ENCODE assay signal across 8 cellular contexts in genomic region chr17:32936894-32937500, GRCh38. TPM values are rescaled to one million over a fixed set of nuclear protein-coding genes. Genes with fewer than 3 reads are reported as not detected.
DNase-seq lines count a peak whose midpoint lies in the region; ATAC-seq and TF ChIP-seq lines count a peak whose summit lies in the region.

No MANE protein-coding gene starts in this region.

- no peaks in the 10 kb centered on the region for H3K27me3 ChIP-seq in BLaER1 treated with 17β-estradiol and CSF1 and Interleukin-3, amounts not matched to agents 10 nM and 100 nM
- no peaks in the 10 kb centered on the region for H3K27me3 ChIP-seq in SJCRH30
- H3K27me3 ChIP-seq in trophoblast cell (ENCODE audit: insufficient read depth, low read length) = no peaks in the 10 kb centered on the region

- peaks cover 2% of the 10 kb centered on the region for H3K9me3 Mint-ChIP-seq in activated naive CD4-positive, alpha-beta T cell treated with anti-CD3 and anti-CD28 coated beads, Interleukin-2, amount 10 ng/mL, durations not matched to agents 7 days and 5 days
- H3K9me3 Mint-ChIP-seq in glutamatergic neuron (ENCODE audit: unreplicated experiment) = no peaks in the 10 kb centered on the region
- H3K9me3 Mint-ChIP-seq in type B pancreatic cell = no peaks in the 10 kb centered on the region

- H4K12ac ChIP-seq in trophoblast cell (ENCODE audit: low read depth, low read length) = no peak overlapping the region

- H3K79me1 ChIP-seq in trophoblast cell (ENCODE audit: low read length) = no peaks in the 10 kb centered on the region

- H2AFZ ChIP-seq in trophoblast cell (ENCODE audit: insufficient read depth, low read length, poor library complexity) = no peak overlapping the region

- peaks cover 0 to 11% (median 2%) of the 10 kb centered on the region in 10 experiments; a peak in 7 of 20 replicates for H3K4me1 ChIP-seq in BLaER1 treated with 17β-estradiol and CSF1 and Interleukin-3, amounts not matched to agents 10 nM and 100 nM
- no peaks in the 10 kb centered on the region for H3K4me1 ChIP-seq in SJCRH30
- H3K4me1 ChIP-seq in trophoblast cell (ENCODE audit: control insufficient read depth in 1 of 2, insufficient read depth in 2 of 2, low read length in 2 of 2) = peaks cover 10 to 13% of the 10 kb centered on the region in 2 experiments

- CTCF ChIA-PET in HEK293T (lab: Yijun Ruan, JAX) = interaction anchor here (0.6 to 2.4 kb wide), 12 partner anchors 9 to 453 kb away, joined by 3 to 11 read pairs (median 4); partner anchors contain the start of gene MYO1D
- CTCF ChIA-PET in activated naive CD4-positive, alpha-beta T cell treated with anti-CD3 and anti-CD28 coated beads, Interleukin-2, amount 10 ng/mL, durations not matched to agents 7 days and 5 days (lab: Charles Lee) = interaction anchor here (0.6 to 2.9 kb wide), 14 partner anchors 9 to 454 kb away, joined by 3 to 29 read pairs (median 4); partner anchors contain the start of genes MYO1D and TMEM98

- peak overlapping the region; percentile 40 for H2BK12ac ChIP-seq in trophoblast cell (ENCODE audit: low read length)

- H4K91ac ChIP-seq in trophoblast cell (ENCODE audit: low read depth, low read length) = no peak overlapping the region

- no peak overlapping the region for H3K18ac ChIP-seq in trophoblast cell (ENCODE audit: low read length)

- no peak for ATAC-seq in HG02798 (IDR thresholded peaks at IDR 0.05; ENCODE audit: poor library complexity, unreplicated experiment)

- POLR2A ChIA-PET in HEK293T (lab: Yijun Ruan, JAX) = no interaction called here

- peak overlapping the region in 7 of 11 experiments; percentile 9 to 46 (median 30); a peak in 8 of 22 replicates for H3K4me2 ChIP-seq in BLaER1 treated with 17β-estradiol and CSF1 and Interleukin-3, amounts not matched to agents 10 nM and 100 nM
- no peak overlapping the region for H3K4me2 ChIP-seq in trophoblast cell (ENCODE audit: low read length)

- H3K4me1 Mint-ChIP-seq in activated naive CD4-positive, alpha-beta T cell treated with anti-CD3 and anti-CD28 coated beads, Interleukin-2, amount 10 ng/mL, durations not matched to agents 7 days and 5 days = peaks cover 2% of the 10 kb centered on the region
- peaks cover 1% of the 10 kb centered on the region for H3K4me1 Mint-ChIP-seq in glutamatergic neuron (ENCODE audit: low read depth, unreplicated experiment)
- peaks cover 25% of the 10 kb centered on the region for H3K4me1 Mint-ChIP-seq in type B pancreatic cell (ENCODE audit: unreplicated experiment)

- DNase-seq in HEK293T (ENCODE audit: extremely low spot score) (peak; percentile 69), SJCRH30 (peak; percentile 67 to 78), glutamatergic neuron (peak; percentile 81), trophoblast cell (peak; percentile 42 to 75), type B pancreatic cell (ENCODE audit: extremely low spot score, unreplicated experiment) (peak; percentile 87)
- DNase-seq in activated naive CD4-positive, alpha-beta T cell treated with anti-CD3 and anti-CD28 coated beads, Interleukin-2, amount 10 ng/mL, durations not matched to agents 7 days and 5 days = peak; percentile 73

- no peak overlapping the region for H3K14ac ChIP-seq in trophoblast cell (ENCODE audit: low read length)

- no peak overlapping the region for H3K27ac Mint-ChIP-seq in activated naive CD4-positive, alpha-beta T cell treated with anti-CD3 and anti-CD28 coated beads, Interleukin-2, amount 10 ng/mL, durations not matched to agents 7 days and 5 days
- H3K27ac Mint-ChIP-seq in glutamatergic neuron (ENCODE audit: unreplicated experiment) = no peak overlapping the region
- H3K27ac Mint-ChIP-seq in type B pancreatic cell = peak overlapping the region; percentile 77

- no peak overlapping the region for H3K4me3 ChIP-seq in BLaER1 treated with 17β-estradiol and CSF1 and Interleukin-3, amounts not matched to agents 10 nM and 100 nM
- H3K4me3 ChIP-seq in SJCRH30 (no peak overlapping the region), trophoblast cell (ENCODE audit: low read depth, low read length) (no peak overlapping the region)

- H3K27me3 Mint-ChIP-seq in activated naive CD4-positive, alpha-beta T cell treated with anti-CD3 and anti-CD28 coated beads, Interleukin-2, amount 10 ng/mL, durations not matched to agents 7 days and 5 days = peaks cover 45% of the 10 kb centered on the region
- H3K27me3 Mint-ChIP-seq in glutamatergic neuron (ENCODE audit: unreplicated experiment) (peaks cover 2% of the 10 kb centered on the region), type B pancreatic cell (no peaks in the 10 kb centered on the region)

- TF ChIP-seq CTCF in glutamatergic neuron (IDR thresholded peaks at IDR 0.05; ENCODE audit: partially characterized antibody, unreplicated experiment) = peak; percentile 96
- TF ChIP-seq CTCF in type B pancreatic cell (conservative IDR thresholded peaks at IDR 0.05) = peak; percentile 93

- no peak overlapping the region for H2AK5ac ChIP-seq in trophoblast cell (ENCODE audit: low read length)

- H4K8ac ChIP-seq in trophoblast cell (ENCODE audit: low read depth, low read length) = no peak overlapping the region

- WGBS in trophoblast cell (ENCODE audit: extremely low coverage, insufficient coverage, insufficient read length) = no CpG with 5 or more reads among the region's 14 CpGs

- no peak overlapping the region for H2BK120ac ChIP-seq in trophoblast cell (ENCODE audit: insufficient read depth, low read length, poor library complexity)

- no peak overlapping the region for H3K9ac ChIP-seq in BLaER1 treated with 17β-estradiol and CSF1 and Interleukin-3, amounts not matched to agents 10 nM and 100 nM
- no peak overlapping the region for H3K9ac ChIP-seq in trophoblast cell (ENCODE audit: low read length)

- no peak overlapping the region for H2BK5ac ChIP-seq in trophoblast cell (ENCODE audit: low read depth, low read length, poor library complexity)

- H4K20me1 ChIP-seq in BLaER1 treated with 17β-estradiol and CSF1 and Interleukin-3, amounts not matched to agents 10 nM and 100 nM = no peaks in the 10 kb centered on the region

- H3K79me2 ChIP-seq in trophoblast cell (ENCODE audit: control insufficient read depth, insufficient read depth, low read length, poor library complexity) = no peaks in the 10 kb centered on the region

- H3K23ac ChIP-seq in trophoblast cell (ENCODE audit: low read length) = no peak overlapping the region

- no peaks in the 10 kb centered on the region for H3K9me3 ChIP-seq in BLaER1 treated with 17β-estradiol and CSF1 and Interleukin-3, amounts not matched to agents 10 nM and 100 nM (replicated peaks in 1 of 11)
- no peaks in the 10 kb centered on the region for H3K9me3 ChIP-seq in SJCRH30 (replicated peaks)
- H3K9me3 ChIP-seq in trophoblast cell (ENCODE audit: insufficient read depth, low read depth, low read length) = no peaks in the 10 kb centered on the region

- H3K27ac ChIP-seq in BLaER1 treated with 17β-estradiol and CSF1 and Interleukin-3, amounts not matched to agents 10 nM and 100 nM = no peak overlapping the region; a peak in 2 of 22 replicates
- H3K27ac ChIP-seq in SJCRH30 = no peak overlapping the region
- H3K27ac ChIP-seq in trophoblast cell (ENCODE audit: low read depth, low read length) = no peak overlapping the region

- no peak overlapping the region for H3K4ac ChIP-seq in trophoblast cell (ENCODE audit: low read depth, low read length)

- H3K36me3 ChIP-seq in BLaER1 treated with 17β-estradiol and CSF1 and Interleukin-3, amounts not matched to agents 10 nM and 100 nM = peaks cover 0 to 54% (median 27%) of the 10 kb centered on the region in 11 experiments; a peak in 13 of 22 replicates
- H3K36me3 ChIP-seq in SJCRH30 = peaks cover 27% of the 10 kb centered on the region
- peaks cover 30 to 37% of the 10 kb centered on the region in 2 experiments for H3K36me3 ChIP-seq in trophoblast cell (ENCODE audit: control insufficient read depth in 1 of 2, insufficient read depth in 2 of 2, low read length in 2 of 2)

- H3K4me3 Mint-ChIP-seq in activated naive CD4-positive, alpha-beta T cell treated with anti-CD3 and anti-CD28 coated beads, Interleukin-2, amount 10 ng/mL, durations not matched to agents 7 days and 5 days = no peak overlapping the region
- H3K4me3 Mint-ChIP-seq in glutamatergic neuron (ENCODE audit: unreplicated experiment) (no peak overlapping the region), type B pancreatic cell (peak overlapping the region; percentile 31)

- H3K36me3 Mint-ChIP-seq in activated naive CD4-positive, alpha-beta T cell treated with anti-CD3 and anti-CD28 coated beads, Interleukin-2, amount 10 ng/mL, durations not matched to agents 7 days and 5 days = no peaks in the 10 kb centered on the region
- no peaks in the 10 kb centered on the region for H3K36me3 Mint-ChIP-seq in glutamatergic neuron (ENCODE audit: unreplicated experiment)
- peaks cover 61% of the 10 kb centered on the region for H3K36me3 Mint-ChIP-seq in type B pancreatic cell

TF ChIP-seq in HEK293T, 16 proteins besides CTCF, POLR2A, EP300 and RAD21:
- TF ChIP-seq ZNF384 (IDR thresholded peaks at IDR 0.05) (no peak), FOXA1 (IDR thresholded peaks at IDR 0.05) (no peak), SUZ12 (IDR thresholded peaks at IDR 0.05) (no peak), LEF1 (IDR thresholded peaks at IDR 0.05; ENCODE audit: borderline replicate concordance) (no peak), SP1 (IDR thresholded peaks at IDR 0.05) (no peak), TARDBP (IDR thresholded peaks at IDR 0.05) (no peak), FOXM1 (IDR thresholded peaks at IDR 0.05; ENCODE audit: borderline replicate concordance) (no peak), ARNT (IDR thresholded peaks at IDR 0.05) (no peak), FOXK2 (IDR thresholded peaks at IDR 0.05) (no peak), NFRKB (IDR thresholded peaks at IDR 0.05) (no peak), BHLHE40 (IDR thresholded peaks at IDR 0.05; ENCODE audit: borderline replicate concordance) (no peak)

RNA-seq across cellular contexts. Expression of gene TMEM98, which starts 9.0 kb away (rescaled TPM):
- total RNA-seq in SJCRH30 (2014; rRNA removed; shearing (Covaris generic)) = 68.6 and 71.8 TPM in 2 replicates
- total RNA-seq in glutamatergic neuron (ENCODE audit: unreplicated experiment) = 62.3 TPM
- 23.4 and 24.2 TPM in 2 replicates for polyA plus RNA-seq in trophoblast cell (2013)
- total RNA-seq in type B pancreatic cell (ENCODE audit: low replicate concordance) = 87.0 and 161 TPM in 2 replicates

RNA-seq across cellular contexts. Expression of gene SPACA3, which starts 54.6 kb away (rescaled TPM):
- total RNA-seq in SJCRH30 (2014; rRNA removed; shearing (Covaris generic)) = not detected in 2 replicates
- not detected for total RNA-seq in glutamatergic neuron (ENCODE audit: unreplicated experiment)
- not detected in 2 replicates for polyA plus RNA-seq in trophoblast cell (2013)
- total RNA-seq in type B pancreatic cell (ENCODE audit: low replicate concordance) = not detected in 2 replicates
